ENCODE assay signal across 26 cellular contexts in the genomic region with DNA sequence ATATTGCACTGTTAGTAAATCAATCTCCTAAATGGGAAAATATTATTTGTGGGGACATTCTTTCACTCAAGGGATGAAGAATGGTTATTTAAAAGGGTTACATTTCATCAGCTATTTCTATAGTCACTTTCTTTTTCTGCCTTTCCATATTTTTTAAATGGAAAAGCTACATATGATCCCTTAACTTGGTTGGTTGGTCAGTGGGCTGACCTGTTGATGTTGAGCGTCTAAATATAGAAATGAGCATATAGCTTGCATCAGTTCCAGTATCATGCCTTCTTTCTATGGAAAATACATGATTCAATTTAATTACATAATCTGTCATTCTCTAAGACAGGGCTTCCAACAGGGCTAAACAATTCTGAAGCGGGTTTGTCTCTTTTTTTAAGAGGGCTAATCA. TPM values are rescaled to one million over a fixed set of nuclear protein-coding genes. Genes with fewer than 3 reads are reported as not detected.
A peak's percentile ranks its signal among the peaks of the same experiment; 100 is the strongest.
DNase-seq lines count a peak whose midpoint lies in the region; ATAC-seq, FAIRE-seq and TF ChIP-seq lines count a peak whose summit lies in the region.
"Had no signal": no experiment of that assay in that cellular context is flagged by ENCODE, and none has a peak within 500 bp of the region (broad histone marks: within the 10 kb centered on the region; RNA-seq: fewer than 3 reads in every experiment).

No MANE protein-coding gene starts in this region.

- H3K9ac ChIP-seq in Loucy (ENCODE audit: low read depth, low read length, poor library complexity, severe bottlenecking) = no peak overlapping the region

- intact Hi-C loops in esophagus muscularis mucosa (cut with DNase I) = no loop called here

- DNase-seq in NCI-H146 (lab: John Stamatoyannopoulos, UW) (peak; percentile 3), NCI-H146 treated with DMSO at 0.1 percent for 48 hours (lab: John Stamatoyannopoulos, UW; ENCODE audit: unreplicated experiment) (no peak), D721Med (ENCODE audit: insufficient read length, low spot score) (no peak), fibroblast of gingiva (ENCODE audit: low read depth) (peak; percentile 7), esophagus muscularis mucosa (ENCODE audit: extremely low spot score) (no peak)
- no peak for DNase-seq in activated CD4-positive, CD25-positive, alpha-beta regulatory T cell (lab: John Stamatoyannopoulos, UW)
- DNase-seq: Caco-2; CD4-positive, alpha-beta T cell; DMS79 treated with DMSO at 0.1 percent for 48 hours; GF-D8; MG63; NCI-H1105 treated with DMSO at 0.1 percent for 48 hours; NCI-H187; NCI-H2081 treated with DMSO at 0.1 percent for 48 hours; NCI-H524; SIG-M5 had no signal

- H3K9me3 ChIP-seq in Loucy (ENCODE audit: insufficient read depth, low read depth, low read length) (no peaks in the 10 kb centered on the region), esophagus muscularis mucosa (no peaks in the 10 kb centered on the region)
- H3K9me3 ChIP-seq: BLaER1 treated with 17β-estradiol and CSF1 and Interleukin-3, amounts not matched to agents 10 nM and 100 nM; Caco-2; MG63 had no signal

- no peak for ATAC-seq in HG02884 (IDR thresholded peaks at IDR 0.05; ENCODE audit: unreplicated experiment)
- ATAC-seq: HCT116, K562 had no signal

- peak; percentile 63 for FAIRE-seq in D721Med (lab: Jason Lieb, UNC)
- FAIRE-seq: GM12891, HTR-8/SVneo, K562, RCC 7860 had no signal

- TF ChIP-seq CTCF in D721Med (IDR thresholded peaks at IDR 0.05; ENCODE audit: insufficient read depth, missing control alignments) (no peak), Loucy (conservative IDR thresholded peaks at IDR 0.05; ENCODE audit: low read length) (no peak), esophagus muscularis mucosa (IDR thresholded peaks at IDR 0.05) (no peak)

- H3K4me2 ChIP-seq in Loucy (ENCODE audit: low read depth, low read length, poor library complexity, severe bottlenecking) = no peak overlapping the region
- H3K4me2 ChIP-seq: BLaER1 treated with 17β-estradiol and CSF1 and Interleukin-3, amounts not matched to agents 10 nM and 100 nM had no signal

- H3K4me1 ChIP-seq in Loucy (ENCODE audit: insufficient read depth, low read length, poor library complexity, severe bottlenecking) (peaks cover 5% of the 10 kb centered on the region), esophagus muscularis mucosa (no peaks in the 10 kb centered on the region)
- H3K4me1 ChIP-seq: BLaER1 treated with 17β-estradiol and CSF1 and Interleukin-3, amounts not matched to agents 10 nM and 100 nM; Caco-2 had no signal

- TF ChIP-seq POLR2A in esophagus muscularis mucosa (IDR thresholded peaks at IDR 0.05; ENCODE audit: low read depth) = no peak

- no peaks in the 10 kb centered on the region for H3F3A ChIP-seq in Loucy (ENCODE audit: low read depth)

- no peaks in the 10 kb centered on the region for H4K20me1 ChIP-seq in Loucy (ENCODE audit: insufficient read depth, low read length, poor library complexity, severe bottlenecking)
- H4K20me1 ChIP-seq: BLaER1 treated with 17β-estradiol and CSF1 and Interleukin-3, amounts not matched to agents 10 nM and 100 nM had no signal

- peak overlapping the region; percentile 59 for H2AFZ ChIP-seq in Loucy (ENCODE audit: low read length)

- 69% methylated on average over 2 of the region's 2 CpGs for whole genome bisulfite sequencing in esophagus muscularis mucosa

- H3K36me3 ChIP-seq in Loucy (ENCODE audit: insufficient read depth, low read length) = no peaks in the 10 kb centered on the region
- no peaks in the 10 kb centered on the region for H3K36me3 ChIP-seq in esophagus muscularis mucosa
- H3K36me3 ChIP-seq: BLaER1 treated with 17β-estradiol and CSF1 and Interleukin-3, amounts not matched to agents 10 nM and 100 nM; MG63 had no signal

- H3K4me3 ChIP-seq in Loucy (ENCODE audit: low read length, poor library complexity, severe bottlenecking) (no peak overlapping the region), esophagus muscularis mucosa (no peak overlapping the region)
- H3K4me3 ChIP-seq: BLaER1 treated with 17β-estradiol and CSF1 and Interleukin-3, amounts not matched to agents 10 nM and 100 nM; K562; MG63; SK-N-MC had no signal

- no peaks in the 10 kb centered on the region for H3K9me2 ChIP-seq in Loucy (replicated peaks; ENCODE audit: low read depth, low read length)

- no peaks in the 10 kb centered on the region for H3K79me2 ChIP-seq in Loucy (ENCODE audit: insufficient read depth, low read length)

- no peak overlapping the region for H3K27ac ChIP-seq in esophagus muscularis mucosa (replicated peaks in 1 of 4)
- H3K27ac ChIP-seq: 22Rv1; BLaER1 treated with 17β-estradiol and CSF1 and Interleukin-3, amounts not matched to agents 10 nM and 100 nM; SK-N-MC had no signal

- H3K27me3 ChIP-seq in Loucy (ENCODE audit: insufficient read depth, low read length, poor library complexity, severe bottlenecking) = no peaks in the 10 kb centered on the region
- no peaks in the 10 kb centered on the region for H3K27me3 ChIP-seq in esophagus muscularis mucosa
- H3K27me3 ChIP-seq: BLaER1 treated with 17β-estradiol and CSF1 and Interleukin-3, amounts not matched to agents 10 nM and 100 nM; MG63 had no signal

- TF ChIP-seq EP300 in esophagus muscularis mucosa (IDR thresholded peaks at IDR 0.05) = no peak

RNA-seq across cellular contexts. Expression of a gene that starts 40.6 kb away (rescaled TPM):
- 10 to 100 TPM; 18.0 to 31.6 (median 26.8) TPM for total RNA-seq in esophagus muscularis mucosa

RNA-seq across cellular contexts. Expression of a gene that starts 40.7 kb away (rescaled TPM):
- 10 to 100 TPM; 29.5 to 45.7 (median 38.8) TPM for total RNA-seq in esophagus muscularis mucosa

Comparison
In these comparisons a context has a peak if more than half of its experiments do, and no peak if none do; other contexts are left out.
1. DNase-seq: peak in NCI-H146 (single experiment) and fibroblast of gingiva (single experiment); none in NCI-H146 treated with DMSO at 0.1 percent for 48 hours (single experiment), D721Med (single experiment), esophagus muscularis mucosa (single experiment) and activated CD4-positive, CD25-positive, alpha-beta regulatory T cell (0 of 4).